Comparison of ENCODE assay signal across 22 cellular contexts in the genomic region with DNA sequence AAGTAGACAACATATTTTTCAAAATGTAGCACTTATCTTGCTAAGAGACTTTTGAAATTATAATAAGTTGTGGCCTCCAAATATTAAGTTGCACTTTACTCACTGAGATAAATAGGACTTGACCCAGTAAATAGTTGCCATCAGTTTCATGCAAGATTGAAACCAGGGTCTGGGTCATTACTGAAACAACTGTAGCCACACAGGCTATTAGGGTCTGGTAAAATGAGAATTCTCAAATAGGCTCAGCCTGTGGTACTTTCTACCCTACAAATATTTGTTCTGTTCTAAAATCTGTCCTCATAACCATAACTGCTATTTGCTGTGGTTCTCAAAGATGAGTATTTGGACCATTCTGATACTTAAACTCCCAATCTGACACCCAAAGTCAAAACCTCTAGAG.
DNase-seq lines count a peak whose midpoint lies in the region; ATAC-seq and TF ChIP-seq lines count a peak whose summit lies in the region.
"Had no signal": no experiment of that assay in that cellular context is flagged by ENCODE, and none has a peak within 500 bp of the region (broad histone marks: within the 10 kb centered on the region; RNA-seq: fewer than 3 reads in every experiment).

No MANE protein-coding gene starts in this region.

- peaks cover 0 to 6% of the 10 kb centered on the region in 2 donors for H3K27me3 Mint-ChIP-seq in natural killer cell treated with Interleukin-12 subunit alpha and Interleukin-12 subunit beta and Interleukin-15 and Interleukin-18, amount 100 ng/mL, for 72 hours
- H3K27me3 Mint-ChIP-seq: IgD-negative memory B cell had no signal

- ATAC-seq in GM19043 (IDR thresholded peaks at IDR 0.05; ENCODE audit: low read depth, unreplicated experiment) (peak; percentile 36), HG02642 (IDR thresholded peaks at IDR 0.05; ENCODE audit: poor library complexity, unreplicated experiment) (peak; percentile 47), HG03378 (IDR thresholded peaks at IDR 0.05; ENCODE audit: unreplicated experiment) (peak; percentile 26), heart right ventricle (no peak)
- ATAC-seq in natural killer cell treated with Interleukin-12 subunit alpha and Interleukin-12 subunit beta and Interleukin-15 and Interleukin-18, amount 100 ng/mL, for 72 hours: no peak
- ATAC-seq: activated CD8-positive, alpha-beta T cell treated with anti-CD3 and anti-CD28 coated beads, Interleukin-2, amount 10 ng/mL, durations not matched to agents 7 days and 5 days; pancreas; Right ventricle myocardium inferior had no signal

- H3K27me3 ChIP-seq in heart right ventricle: no peaks in the 10 kb centered on the region
- H3K27me3 ChIP-seq: cardiac muscle cell, pancreas had no signal

- in situ Hi-C loops in GM13977 (cut with MboI; ENCODE audit: low pct_unique_long_range_greater_than_20kb, low sequenced_read_pairs, unreplicated experiment): loop anchor here (25.0 kb wide), 1 partner anchor 475 kb away; no protein-coding TSS in a partner anchor

- no peaks in the 10 kb centered on the region for H3K36me3 Mint-ChIP-seq in natural killer cell treated with Interleukin-12 subunit alpha and Interleukin-12 subunit beta and Interleukin-15 and Interleukin-18, amount 100 ng/mL, for 72 hours

- no peak overlapping the region for H3K27ac Mint-ChIP-seq in natural killer cell treated with Interleukin-12 subunit alpha and Interleukin-12 subunit beta and Interleukin-15 and Interleukin-18, amount 100 ng/mL, for 72 hours
- H3K27ac Mint-ChIP-seq: activated CD8-positive, alpha-beta T cell treated with anti-CD3 and anti-CD28 coated beads, Interleukin-2, amount 10 ng/mL, durations not matched to agents 7 days and 5 days; IgD-negative memory B cell had no signal

- peaks cover 5 to 69% (median 47%) of the 10 kb centered on the region in 9 donors for H3K4me1 ChIP-seq in heart right ventricle

- peaks cover 37 to 39% of the 10 kb centered on the region in 2 donors for H3K4me1 Mint-ChIP-seq in natural killer cell treated with Interleukin-12 subunit alpha and Interleukin-12 subunit beta and Interleukin-15 and Interleukin-18, amount 100 ng/mL, for 72 hours (ENCODE audit: low read depth in 2 of 2)

- peak; percentile 21 for DNase-seq in GM13977 (ENCODE audit: low spot score)
- DNase-seq in caudate nucleus (lab: John Stamatoyannopoulos, UW): no peak
- DNase-seq in natural killer cell treated with Interleukin-12 subunit alpha and Interleukin-12 subunit beta and Interleukin-15 and Interleukin-18, amount 100 ng/mL, for 72 hours (ENCODE audit: low spot score): no peak
- no peak for DNase-seq in NCI-H1417 (lab: John Stamatoyannopoulos, UW)
- no peak for DNase-seq in heart right ventricle
- DNase-seq: activated CD8-positive, alpha-beta T cell treated with anti-CD3 and anti-CD28 coated beads, Interleukin-2, amount 10 ng/mL, durations not matched to agents 7 days and 5 days; activated T-cell treated with anti-CD3 and anti-CD28 coated beads, Interleukin-2, amount 50 U/mL, for 48 hours; DMS153; effector CD4-positive, alpha-beta T cell; MV-4-11; NCI-H2081; NCI-H524; pancreas; stimulated activated CD4-positive, alpha-beta T cell treated with anti-CD3 and anti-CD28 coated beads, Interleukin-2, amount 100 ng/mL, for 24 hours had no signal

- intact Hi-C loops in heart right ventricle (cut with DNase I): loop anchor here in 2 of 10 donors (10.0 kb wide), 1 partner anchor 212 kb away; no protein-coding TSS in a partner anchor

- H3K4me3 ChIP-seq in heart right ventricle: no peak overlapping the region
- H3K4me3 ChIP-seq: cardiac muscle cell, lung, pancreas had no signal

- no peak for TF ChIP-seq CTCF in GM13977 (IDR thresholded peaks at IDR 0.05; ENCODE audit: extremely low read depth, insufficient read depth, missing control alignments)
- TF ChIP-seq CTCF in heart right ventricle (IDR thresholded peaks at IDR 0.05): no peak

- no peak overlapping the region for H3K4me3 Mint-ChIP-seq in natural killer cell treated with Interleukin-12 subunit alpha and Interleukin-12 subunit beta and Interleukin-15 and Interleukin-18, amount 100 ng/mL, for 72 hours
- H3K4me3 Mint-ChIP-seq: activated CD8-positive, alpha-beta T cell treated with anti-CD3 and anti-CD28 coated beads, Interleukin-2, amount 10 ng/mL, durations not matched to agents 7 days and 5 days had no signal

- no peaks in the 10 kb centered on the region for H3K9me3 ChIP-seq in heart right ventricle
- H3K9me3 ChIP-seq: pancreas had no signal

- no peak overlapping the region for H3K27ac ChIP-seq in caudate nucleus (ENCODE audit: low read depth, low read length)
- no peak overlapping the region for H3K27ac ChIP-seq in heart right ventricle
- H3K27ac ChIP-seq: C4-2B, cardiac muscle cell, pancreas had no signal

- H3K9me3 Mint-ChIP-seq in natural killer cell treated with Interleukin-12 subunit alpha and Interleukin-12 subunit beta and Interleukin-15 and Interleukin-18, amount 100 ng/mL, for 72 hours: no peaks in the 10 kb centered on the region
- H3K9me3 Mint-ChIP-seq: IgD-negative memory B cell had no signal

- H3K36me3 ChIP-seq in heart right ventricle: peaks cover 0 to 29% (median 0%) of the 10 kb centered on the region in 9 donors
- H3K36me3 ChIP-seq: cardiac muscle cell, pancreas had no signal

Comparison
In these comparisons a context has a peak if more than half of its experiments do, and no peak if none do; other contexts are left out.
1. ATAC-seq: peak in GM19043 (single experiment), HG02642 (single experiment) and HG03378 (single experiment); none in natural killer cell treated with Interleukin-12 subunit alpha and Interleukin-12 subunit beta and Interleukin-15 and Interleukin-18, amount 100 ng/mL, for 72 hours (0 of 2) and heart right ventricle (0 of 8).